30 cellular contexts compared by ENCODE assay signal in the genomic region with DNA sequence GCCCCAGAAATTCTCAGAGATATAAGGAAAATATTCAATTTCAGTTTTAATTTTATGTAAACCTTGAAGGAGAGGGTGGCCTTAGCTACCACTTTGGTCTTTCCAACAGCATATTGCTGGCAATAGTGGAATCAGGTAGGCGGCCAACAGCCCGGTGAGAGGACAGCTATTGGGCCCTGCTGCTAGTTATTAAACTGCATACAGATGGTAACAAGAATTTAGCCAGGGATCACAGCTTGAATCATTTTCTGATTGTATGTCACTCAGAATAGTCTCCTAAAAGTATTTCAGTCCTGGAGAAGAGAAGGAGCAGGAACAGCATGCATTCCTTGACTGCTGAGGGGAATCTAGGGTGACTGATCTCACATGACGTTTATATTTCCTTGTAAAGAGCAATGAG.
"Had no signal": no experiment of that assay in that cellular context is flagged by ENCODE, and none has a peak within 500 bp of the region (broad histone marks: within the 10 kb centered on the region; RNA-seq: fewer than 3 reads in every experiment).

No MANE protein-coding gene starts in this region.

- ATAC-seq: naive thymus-derived CD8-positive, alpha-beta T cell; natural killer cell treated with Interleukin-12 subunit alpha and Interleukin-12 subunit beta and Interleukin-15 and Interleukin-18, amount 100 ng/mL, for 72 hours; psoas muscle; right cardiac atrium; sciatic nerve; stimulated activated memory B cell treated with anti-CD40 and anti-IgM and Interleukin-4, amounts not matched to agents 10 μg/mL and 1 μg/mL and 100 μg/mL, for 72 hours; stimulated activated naive CD8-positive, alpha-beta T cell treated with anti-CD3 and anti-CD28 coated beads, Interleukin-15, amount 100 ng/mL, for 72 hours; stimulated activated naive CD8-positive, alpha-beta T cell treated with anti-CD3 and anti-CD28 coated beads, Interleukin-15, Interleukin-2, amounts not matched to agents 100 U/mL and 50 U/mL, for 24 hours; upper lobe of right lung had no signal

- H2AFZ ChIP-seq: neural progenitor cell, parathyroid adenoma had no signal

- H3K36me3 ChIP-seq: neural progenitor cell, ovary, spleen, suprapubic skin, tibial artery, transverse colon, upper lobe of right lung, uterus had no signal

- DNase-seq: naive thymus-derived CD8-positive, alpha-beta T cell; nephron progenitor cell; occipital lobe; ovary; posterior cingulate gyrus; psoas muscle; right cardiac atrium; spleen; stimulated activated CD4-positive, alpha-beta T cell treated with anti-CD3 and anti-CD28 coated beads, Interleukin-12 subunit alpha, Interleukin-12 subunit beta, amount 100 ng/mL, for 4 hours; stimulated activated CD4-positive, alpha-beta T cell treated with anti-CD3 and anti-CD28 coated beads, Interleukin-1b, Interleukin-23, amount 100 ng/mL, for 48 hours; stimulated activated CD4-positive, alpha-beta T cell treated with anti-CD3 and anti-CD28 coated beads, Interleukin-4, amount 100 ng/mL, for 1 hour; stimulated activated CD4-positive, alpha-beta T cell treated with anti-CD3 and anti-CD28 coated beads, Interleukin-4, amount 100 ng/mL, for 4 hours; stimulated activated CD8-positive, alpha-beta memory T cell treated with anti-CD3 and anti-CD28 coated beads, Interleukin-4, amount 100 ng/mL, for 48 hours; stimulated activated naive CD4-positive, alpha-beta T cell; stimulated activated naive CD8-positive, alpha-beta T cell treated with anti-CD3 and anti-CD28 coated beads, Interleukin-15, amount 100 ng/mL, for 72 hours; stimulated activated naive CD8-positive, alpha-beta T cell treated with anti-CD3 and anti-CD28 coated beads, Interleukin-15, Interleukin-2, amounts not matched to agents 100 U/mL and 50 U/mL, for 24 hours; substantia nigra; testis; tibial artery; transverse colon; upper lobe of right lung; uterus had no signal

- H3K27me3 ChIP-seq: ovary, spleen, suprapubic skin, testis, tibial artery, transverse colon, upper lobe of right lung, uterus had no signal

- H3K4me1 ChIP-seq: neural progenitor cell, psoas muscle, spleen, suprapubic skin, testis, tibial artery, transverse colon, upper lobe of right lung, uterus had no signal

- H3K27ac ChIP-seq: neural progenitor cell, ovary, parathyroid adenoma, psoas muscle, skin epidermis, spleen, suprapubic skin, testis, tibial artery, transverse colon, upper lobe of right lung, uterus had no signal

- H3K4me2 ChIP-seq: neural progenitor cell, smooth muscle cell had no signal

- H3K79me2 ChIP-seq: parathyroid adenoma had no signal

- H3K9ac ChIP-seq: neural progenitor cell, parathyroid adenoma had no signal

- H3K9me3 ChIP-seq: ovary, psoas muscle, spleen, suprapubic skin, testis, tibial artery, transverse colon, upper lobe of right lung, uterus had no signal

- H3K4me3 ChIP-seq: neural progenitor cell, ovary, psoas muscle, skin epidermis, smooth muscle cell, spleen, suprapubic skin, testis, tibial artery, transverse colon, upper lobe of right lung, uterus had no signal
